ENCODE assay signal across 8 cellular contexts in the genomic region with DNA sequence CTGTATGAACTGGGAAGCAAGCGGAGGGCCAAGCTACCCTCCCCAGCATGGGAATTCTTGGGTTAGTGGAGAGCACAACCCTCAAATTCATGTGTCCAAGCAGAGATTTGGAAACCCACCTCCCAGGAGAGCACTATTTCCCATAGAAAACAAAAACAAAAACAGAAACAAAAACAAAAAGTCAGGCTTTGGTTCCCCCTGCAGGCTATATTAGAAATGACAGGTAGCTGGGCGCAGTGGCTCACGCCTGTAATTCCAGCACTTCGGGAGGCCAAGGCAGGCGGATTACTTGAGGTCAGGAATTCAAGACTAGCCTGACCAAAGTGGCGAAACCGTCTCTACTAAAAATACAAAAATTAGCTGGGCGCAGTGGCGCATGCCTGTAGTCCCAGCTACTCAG. TPM values are rescaled to one million over a fixed set of nuclear protein-coding genes. Genes with fewer than 3 reads are reported as not detected.
A peak's percentile ranks its signal among the peaks of the same experiment; 100 is the strongest.
DNase-seq lines count a peak whose midpoint lies in the region; ATAC-seq and TF ChIP-seq lines count a peak whose summit lies in the region.

No MANE protein-coding gene starts in this region.

- H3K9ac ChIP-seq in skeletal muscle tissue (ENCODE audit: low read depth in 1 of 3, low read length in 3 of 3), result peak overlapping the region in 2 of 3 donors; percentile 47 to 64

- peak overlapping the region; percentile 15 for H3K27ac ChIP-seq in skeletal muscle tissue (ENCODE audit: low read depth, low read length)

- peak in 9 of 14 donors; percentile 10 to 56 (median 20) for DNase-seq in C1 segment of cervical spinal cord (lab: John Stamatoyannopoulos, UW)
- peak; percentile 47 for DNase-seq in HFFc6
- peak; percentile 20 for DNase-seq in activated T-helper 1 cell treated with anti-CD3 and anti-CD28 coated beads, Interleukin-12 subunit alpha, Interleukin-12 subunit beta, Interleukin-2, Interleukin-4 antibody, amounts not matched to agents 30 ng/mL and 10 ng/mL and 1 ng/mL, durations not matched to agents 14 hours and 24 hours and 36 hours (ENCODE audit: low spot score)
- no peak for DNase-seq in left ventricle myocardium superior
- DNase-seq in Ammon's horn (ENCODE audit: low spot score), result no peak

- no peak overlapping the region for H3K27ac Mint-ChIP-seq in HFFc6
- H3K27ac Mint-ChIP-seq in activated T-helper 1 cell treated with anti-CD3 and anti-CD28 coated beads, Interleukin-12 subunit alpha, Interleukin-12 subunit beta, Interleukin-2, Interleukin-4 antibody, amounts not matched to agents 30 ng/mL and 10 ng/mL and 1 ng/mL, durations not matched to agents 14 hours and 24 hours and 36 hours, result no peak overlapping the region

- TF ChIP-seq CTCF in HFFc6 (IDR thresholded peaks at IDR 0.05), result peak; percentile 92

- peak overlapping the region in 2 of 3 donors; percentile 35 to 62 for H3K4me3 ChIP-seq in skeletal muscle tissue (ENCODE audit: low read length in 3 of 3)

- peaks cover 9 to 11% (median 9%) of the 10 kb centered on the region in 3 donors for H3K4me1 ChIP-seq in skeletal muscle tissue (ENCODE audit: control insufficient read depth in 3 of 3, insufficient read depth in 3 of 3, low read length in 3 of 3)

- intact Hi-C loops in activated T-helper 1 cell treated with anti-CD3 and anti-CD28 coated beads, Interleukin-12 subunit alpha, Interleukin-12 subunit beta, Interleukin-2, Interleukin-4 antibody, amounts not matched to agents 30 ng/mL and 10 ng/mL and 1 ng/mL, durations not matched to agents 14 hours and 24 hours and 36 hours (cut with micrococcal nuclease), result loop anchor here (1.0 to 5.0 kb wide), 3 partner anchors 12 to 739 kb away; a partner anchor contains a TSS
- intact Hi-C loops in left ventricle myocardium superior (cut with micrococcal nuclease), result no loop called here

- H3K36me3 ChIP-seq in skeletal muscle tissue (ENCODE audit: control insufficient read depth in 3 of 3, insufficient read depth in 3 of 3, low read length in 3 of 3), result peaks cover 24 to 33% (median 31%) of the 10 kb centered on the region in 3 donors

- H3K36me3 Mint-ChIP-seq in HFFc6 (ENCODE audit: low read depth), result peaks cover 4% of the 10 kb centered on the region; the same call in 1 of the 2 replicates
- H3K36me3 Mint-ChIP-seq in activated T-helper 1 cell treated with anti-CD3 and anti-CD28 coated beads, Interleukin-12 subunit alpha, Interleukin-12 subunit beta, Interleukin-2, Interleukin-4 antibody, amounts not matched to agents 30 ng/mL and 10 ng/mL and 1 ng/mL, durations not matched to agents 14 hours and 24 hours and 36 hours (ENCODE audit: low read depth), result peaks cover 10% of the 10 kb centered on the region

- peaks cover 1% of the 10 kb centered on the region; the same call in 1 of the 2 replicates for H3K27me3 Mint-ChIP-seq in HFFc6 (ENCODE audit: insufficient read depth)
- no peaks in the 10 kb centered on the region for H3K27me3 Mint-ChIP-seq in activated T-helper 1 cell treated with anti-CD3 and anti-CD28 coated beads, Interleukin-12 subunit alpha, Interleukin-12 subunit beta, Interleukin-2, Interleukin-4 antibody, amounts not matched to agents 30 ng/mL and 10 ng/mL and 1 ng/mL, durations not matched to agents 14 hours and 24 hours and 36 hours (ENCODE audit: insufficient read depth)

- no peaks in the 10 kb centered on the region for H3K9me3 Mint-ChIP-seq in HFFc6
- no peaks in the 10 kb centered on the region for H3K9me3 Mint-ChIP-seq in activated T-helper 1 cell treated with anti-CD3 and anti-CD28 coated beads, Interleukin-12 subunit alpha, Interleukin-12 subunit beta, Interleukin-2, Interleukin-4 antibody, amounts not matched to agents 30 ng/mL and 10 ng/mL and 1 ng/mL, durations not matched to agents 14 hours and 24 hours and 36 hours

- peaks cover 24% of the 10 kb centered on the region for H3K4me1 Mint-ChIP-seq in HFFc6 (ENCODE audit: low read depth)
- H3K4me1 Mint-ChIP-seq in activated T-helper 1 cell treated with anti-CD3 and anti-CD28 coated beads, Interleukin-12 subunit alpha, Interleukin-12 subunit beta, Interleukin-2, Interleukin-4 antibody, amounts not matched to agents 30 ng/mL and 10 ng/mL and 1 ng/mL, durations not matched to agents 14 hours and 24 hours and 36 hours (ENCODE audit: low read depth), result peaks cover 8% of the 10 kb centered on the region

- H3K27me3 ChIP-seq in skeletal muscle tissue (ENCODE audit: control insufficient read depth in 3 of 3, insufficient read depth in 3 of 3, low read length in 3 of 3), result no peaks in the 10 kb centered on the region

- H3K4me3 Mint-ChIP-seq in HFFc6, result no peak overlapping the region; the same call in 1 of the 2 replicates
- no peak overlapping the region for H3K4me3 Mint-ChIP-seq in activated T-helper 1 cell treated with anti-CD3 and anti-CD28 coated beads, Interleukin-12 subunit alpha, Interleukin-12 subunit beta, Interleukin-2, Interleukin-4 antibody, amounts not matched to agents 30 ng/mL and 10 ng/mL and 1 ng/mL, durations not matched to agents 14 hours and 24 hours and 36 hours

- no peaks in the 10 kb centered on the region for H3K9me3 ChIP-seq in skeletal muscle tissue (ENCODE audit: control insufficient read depth in 3 of 3, low read length in 3 of 3)

- ATAC-seq in left ventricle myocardium superior, result peak; percentile 58
- no peak for ATAC-seq in GM21515 (IDR thresholded peaks at IDR 0.05; ENCODE audit: unreplicated experiment)
- ATAC-seq in HG02884 (IDR thresholded peaks at IDR 0.05; ENCODE audit: unreplicated experiment), result no peak

RNA-seq across cellular contexts. Expression of a gene that starts 10.8 kb away (rescaled TPM):
- total RNA-seq in HFFc6 (2021; fragmentation: NEBNext Ultra II Directional; extraction: Animal tissue kit (Norgen Biotek cat#: 25700)), result 10 to 100 TPM in 1 of 6 experiments, 1 to 10 TPM in 5; 8.3 to 11.9 (median 9.0) TPM
- 12.0 and 13.4 TPM in 2 replicates for total RNA-seq in activated T-helper 1 cell treated with anti-CD3 and anti-CD28 coated beads, Interleukin-12 subunit alpha, Interleukin-12 subunit beta, Interleukin-2, Interleukin-4 antibody, amounts not matched to agents 30 ng/mL and 10 ng/mL and 1 ng/mL, durations not matched to agents 14 hours and 24 hours and 36 hours
- total RNA-seq in left ventricle myocardium superior, result 40.6 TPM
- 16.2 TPM for total RNA-seq in skeletal muscle tissue

RNA-seq across cellular contexts. Expression of a gene that starts 12.4 kb away (rescaled TPM):
- 10 to 100 TPM in 1 of 6 experiments, 1 to 10 TPM in 5; 6.6 to 10.0 (median 7.7) TPM for total RNA-seq in HFFc6 (2021; fragmentation: NEBNext Ultra II Directional; extraction: Animal tissue kit (Norgen Biotek cat#: 25700))
- 15.0 and 15.4 TPM in 2 replicates for total RNA-seq in activated T-helper 1 cell treated with anti-CD3 and anti-CD28 coated beads, Interleukin-12 subunit alpha, Interleukin-12 subunit beta, Interleukin-2, Interleukin-4 antibody, amounts not matched to agents 30 ng/mL and 10 ng/mL and 1 ng/mL, durations not matched to agents 14 hours and 24 hours and 36 hours
- total RNA-seq in left ventricle myocardium superior, result 43.6 TPM
- 9.9 TPM for total RNA-seq in skeletal muscle tissue

RNA-seq across cellular contexts. Expression of a gene that starts 13.8 kb away (rescaled TPM):
- total RNA-seq in HFFc6 (2021; fragmentation: NEBNext Ultra II Directional; extraction: Animal tissue kit (Norgen Biotek cat#: 25700)), result under 1 TPM; 0.28 to 0.55 (median 0.46) TPM
- not detected in 2 replicates for total RNA-seq in activated T-helper 1 cell treated with anti-CD3 and anti-CD28 coated beads, Interleukin-12 subunit alpha, Interleukin-12 subunit beta, Interleukin-2, Interleukin-4 antibody, amounts not matched to agents 30 ng/mL and 10 ng/mL and 1 ng/mL, durations not matched to agents 14 hours and 24 hours and 36 hours
- total RNA-seq in left ventricle myocardium superior, result 0.27 TPM
- total RNA-seq in skeletal muscle tissue, result not detected

RNA-seq across cellular contexts. Expression of a gene that starts 21.3 kb away (rescaled TPM):
- total RNA-seq in HFFc6 (2021; fragmentation: NEBNext Ultra II Directional; extraction: Animal tissue kit (Norgen Biotek cat#: 25700)), result 100 to 1,000 TPM; 189 to 305 (median 255) TPM
- total RNA-seq in activated T-helper 1 cell treated with anti-CD3 and anti-CD28 coated beads, Interleukin-12 subunit alpha, Interleukin-12 subunit beta, Interleukin-2, Interleukin-4 antibody, amounts not matched to agents 30 ng/mL and 10 ng/mL and 1 ng/mL, durations not matched to agents 14 hours and 24 hours and 36 hours, result 188 and 191 TPM in 2 replicates
- total RNA-seq in left ventricle myocardium superior (83.2 TPM), skeletal muscle tissue (44.4 TPM)

RNA-seq across cellular contexts. Expression of a gene that starts 40.5 kb away (rescaled TPM):
- total RNA-seq in HFFc6 (2021; fragmentation: NEBNext Ultra II Directional; extraction: Animal tissue kit (Norgen Biotek cat#: 25700)), result under 1 TPM in 5 of 6 experiments, not detected in 1; 0.06 to 0.31 (median 0.12) TPM
- 0.70 and 0.73 TPM in 2 replicates for total RNA-seq in activated T-helper 1 cell treated with anti-CD3 and anti-CD28 coated beads, Interleukin-12 subunit alpha, Interleukin-12 subunit beta, Interleukin-2, Interleukin-4 antibody, amounts not matched to agents 30 ng/mL and 10 ng/mL and 1 ng/mL, durations not matched to agents 14 hours and 24 hours and 36 hours
- total RNA-seq in left ventricle myocardium superior, result 0.32 TPM
- 0.52 TPM for total RNA-seq in skeletal muscle tissue

Comparison
In these comparisons a context has a peak if more than half of its experiments do, and no peak if none do; other contexts are left out.
1. DNase-seq: peak in C1 segment of cervical spinal cord (9 of 14), HFFc6 (single experiment) and activated T-helper 1 cell treated with anti-CD3 and anti-CD28 coated beads, Interleukin-12 subunit alpha, Interleukin-12 subunit beta, Interleukin-2, Interleukin-4 antibody, amounts not matched to agents 30 ng/mL and 10 ng/mL and 1 ng/mL, durations not matched to agents 14 hours and 24 hours and 36 hours (single experiment); none in left ventricle myocardium superior (single experiment) and Ammon's horn (single experiment).